1 cellular context compared by ENCODE assay signal in genomic region chr11:108734956-108735559, GRCh38.
TF ChIP-seq lines count a peak whose summit lies in the region.

No MANE protein-coding gene starts in this region.

TF ChIP-seq in H1, 55 proteins besides CTCF, POLR2A, EP300 and RAD21:
- no peak for TF ChIP-seq PHF8 (conservative IDR thresholded peaks at IDR 0.05; ENCODE audit: low read depth, low read length)
- TF ChIP-seq CHD7 (IDR thresholded peaks at IDR 0.05; ENCODE audit: insufficient replicate concordance, low read length), result no peak
